Comparison of ENCODE assay signal across 10 cellular contexts in genomic region chr1:93704063-93704462, GRCh38. TPM values are rescaled to one million over a fixed set of nuclear protein-coding genes. Genes with fewer than 3 reads are reported as not detected.
DNase-seq lines count a peak whose midpoint lies in the region; ATAC-seq, FAIRE-seq and TF ChIP-seq lines count a peak whose summit lies in the region.
"Had no signal": no experiment of that assay in that cellular context is flagged by ENCODE, and none has a peak within 500 bp of the region (broad histone marks: within the 10 kb centered on the region; RNA-seq: fewer than 3 reads in every experiment).

No MANE protein-coding gene starts in this region.

- no peaks in the 10 kb centered on the region for H3K36me3 ChIP-seq in heart left ventricle

- no peaks in the 10 kb centered on the region for H3K27me3 ChIP-seq in heart left ventricle

- TF ChIP-seq POLR2A in GM12892 (IDR thresholded peaks at IDR 0.05; ENCODE audit: low read depth, low read length) (no peak), heart left ventricle (IDR thresholded peaks at IDR 0.05) (no peak)

- no peaks in the 10 kb centered on the region for H3K9me3 ChIP-seq in heart left ventricle

- FAIRE-seq in GM12892 (lab: Jason Lieb, UNC), result peak; percentile 96
- FAIRE-seq: colon had no signal

- ATAC-seq in GM21390 (IDR thresholded peaks at IDR 0.05; ENCODE audit: unreplicated experiment) (peak; percentile 45), HG03354 (IDR thresholded peaks at IDR 0.05; ENCODE audit: poor library complexity, severe bottlenecking, unreplicated experiment) (peak; percentile 62), heart left ventricle (no peak), left cardiac atrium (no peak)
- ATAC-seq: activated CD4-positive, alpha-beta T cell treated with anti-CD3 and anti-CD28 coated beads for 36 hours had no signal

- intact Hi-C loops in heart left ventricle (cut with DNase I) (no loop called here), left cardiac atrium (cut with DNase I) (no loop called here)

- peak overlapping the region in 1 of 12 donors; percentile 24 for H3K27ac ChIP-seq in heart left ventricle

- no peak for DNase-seq in GM12892 (ENCODE audit: insufficient read length)
- peak; percentile 65 for DNase-seq in germinal center (ENCODE audit: low spot score)
- DNase-seq in mucosa of gallbladder (ENCODE audit: low spot score), result no peak
- DNase-seq in heart left ventricle, result no peak
- DNase-seq in GDM1 (lab: John Stamatoyannopoulos, UW), result no peak
- DNase-seq in left cardiac atrium, result no peak
- DNase-seq: activated CD4-positive, alpha-beta T cell treated with anti-CD3 and anti-CD28 coated beads for 36 hours had no signal

- TF ChIP-seq CTCF in heart left ventricle (IDR thresholded peaks at IDR 0.05), result no peak

- no peak overlapping the region for H3K4me3 ChIP-seq in heart left ventricle

- peaks cover 0 to 57% (median 34%) of the 10 kb centered on the region in 12 donors for H3K4me1 ChIP-seq in heart left ventricle

- 74 to 86% (median 80%) methylated on average over 2 of the region's 2 CpGs for WGBS in heart left ventricle, 4 donors

RNA-seq across cellular contexts. Expression of gene BCAR3, which starts 22.4 kb away (rescaled TPM):
- 3.5 TPM for polyA plus RNA-seq in GM12892 (2012; ENCODE audit: missing spikeins)
- total RNA-seq in mucosa of gallbladder (51.8 TPM), heart left ventricle (10 to 100 TPM in 8 of 9 donors, 1 to 10 TPM in 1; 7.5 to 25.0 (median 17.3) TPM), left cardiac atrium (10 to 100 TPM; 12.4 to 17.5 TPM)
- 1 to 10 TPM; 6.4 to 7.4 TPM for polyA plus RNA-seq in heart left ventricle

Comparison
In these comparisons a context has a peak if more than half of its experiments do, and no peak if none do; other contexts are left out.
1. ATAC-seq: peak in GM21390 (single experiment) and HG03354 (single experiment); none in heart left ventricle (0 of 4) and left cardiac atrium (0 of 2).